Comparison of ENCODE assay signal across 24 cellular contexts in genomic region chr4:88763075-88763474, GRCh38.
DNase-seq lines count a peak whose midpoint lies in the region; ATAC-seq, FAIRE-seq and TF ChIP-seq lines count a peak whose summit lies in the region.
"Had no signal": no experiment of that assay in that cellular context is flagged by ENCODE, and none has a peak within 500 bp of the region (broad histone marks: within the 10 kb centered on the region; RNA-seq: fewer than 3 reads in every experiment).

No MANE protein-coding gene starts in this region.

- H3K27me3 ChIP-seq in HepG2 (ENCODE audit: control insufficient read depth in 1 of 2, insufficient read depth in 2 of 2, low read length in 2 of 2) (no peaks in the 10 kb centered on the region), right lobe of liver (no peaks in the 10 kb centered on the region), parathyroid adenoma (ENCODE audit: control insufficient read depth, insufficient read depth, low read length) (no peaks in the 10 kb centered on the region), thyroid gland (no peaks in the 10 kb centered on the region), ovary (no peaks in the 10 kb centered on the region)
- H3K27me3 ChIP-seq: BLaER1 treated with 17β-estradiol and CSF1 and Interleukin-3, amounts not matched to agents 10 nM and 100 nM had no signal

- H3K4me3 Mint-ChIP-seq in mesothelial cell of epicardium, result no peak overlapping the region
- no peak overlapping the region for H3K4me3 Mint-ChIP-seq in effector memory CD8-positive, alpha-beta T cell
- H3K4me3 Mint-ChIP-seq: B cell; CD4-positive, alpha-beta T cell; CD8-positive, alpha-beta T cell had no signal

- CTCF ChIA-PET in HepG2 (lab: Yijun Ruan, JAX; ENCODE audit: low intra/inter-chr PET ratio, low total read pairs), result no interaction called here

- no peak for TF ChIP-seq RAD21 in HepG2 (CRISPR knock-in tag; IDR thresholded peaks at IDR 0.05)

- 78% methylated on average over 6 of the region's 6 CpGs for WGBS in HepG2 (ENCODE audit: low lambda C conversion rate)
- 79% methylated on average over 6 of the region's 6 CpGs for WGBS in right lobe of liver (ENCODE audit: insufficient coverage, low coverage, low lambda C conversion rate, missing lambda C conversion rate)
- WGBS in thyroid gland, 2 donors, result 89 to 93% methylated on average over 6 of the region's 6 CpGs
- WGBS in ovary, 3 donors, result 57 to 70% (median 58%) methylated on average over 6 of the region's 6 CpGs

- H3K4me1 ChIP-seq in HepG2 (ENCODE audit: insufficient read depth, low read length) (peaks cover 76% of the 10 kb centered on the region), right lobe of liver (peaks cover 0 to 12% (median 0%) of the 10 kb centered on the region in 4 donors), parathyroid adenoma (peaks cover 4% of the 10 kb centered on the region), thyroid gland (peaks cover 35 to 40% of the 10 kb centered on the region in 2 donors), ovary (ENCODE audit: insufficient read depth) (no peaks in the 10 kb centered on the region)
- H3K4me1 ChIP-seq: BLaER1 treated with 17β-estradiol and CSF1 and Interleukin-3, amounts not matched to agents 10 nM and 100 nM; Caco-2 had no signal

- H3K9ac ChIP-seq in HepG2 (ENCODE audit: insufficient read depth, low read depth, low read length) (no peak overlapping the region), parathyroid adenoma (no peak overlapping the region)
- H3K9ac ChIP-seq: BLaER1 treated with 17β-estradiol and CSF1 and Interleukin-3, amounts not matched to agents 10 nM and 100 nM had no signal

- no peaks in the 10 kb centered on the region for H3K27me3 Mint-ChIP-seq in mesothelial cell of epicardium (ENCODE audit: low read depth)
- peaks cover 0 to 12% of the 10 kb centered on the region in 2 donors for H3K27me3 Mint-ChIP-seq in effector memory CD8-positive, alpha-beta T cell
- H3K27me3 Mint-ChIP-seq: CD4-positive, alpha-beta T cell had no signal

- BruUV-seq in HepG2 (replicated peaks; lab: Mats Ljungman, UMichigan), result no TSS peak

- H4K20me1 ChIP-seq in HepG2 (ENCODE audit: insufficient read depth, low read length), result no peaks in the 10 kb centered on the region

- POLR2A ChIA-PET in HepG2 (lab: Yijun Ruan, JAX), result no interaction called here

- H2AFZ ChIP-seq in HepG2 (ENCODE audit: low read length), result no peak overlapping the region
- H2AFZ ChIP-seq in parathyroid adenoma, result no peak overlapping the region

- peaks cover 70% of the 10 kb centered on the region for H3K4me1 Mint-ChIP-seq in mesothelial cell of epicardium
- no peaks in the 10 kb centered on the region for H3K4me1 Mint-ChIP-seq in effector memory CD8-positive, alpha-beta T cell (ENCODE audit: low read depth in 2 of 2)
- H3K4me1 Mint-ChIP-seq: B cell had no signal

- H3K4me2 ChIP-seq in HepG2 (ENCODE audit: low read depth, low read length), result no peak overlapping the region
- H3K4me2 ChIP-seq in parathyroid adenoma (ENCODE audit: low read length), result peak overlapping the region; percentile 4
- H3K4me2 ChIP-seq: A549; BLaER1 treated with 17β-estradiol and CSF1 and Interleukin-3, amounts not matched to agents 10 nM and 100 nM had no signal

- H3K9me3 Mint-ChIP-seq in mesothelial cell of epicardium, result no peaks in the 10 kb centered on the region
- no peaks in the 10 kb centered on the region for H3K9me3 Mint-ChIP-seq in effector memory CD8-positive, alpha-beta T cell
- H3K9me3 Mint-ChIP-seq: CD4-positive, alpha-beta T cell; CD8-positive, alpha-beta T cell had no signal

- H3K36me3 Mint-ChIP-seq in mesothelial cell of epicardium, result peaks cover 5% of the 10 kb centered on the region
- H3K36me3 Mint-ChIP-seq in effector memory CD8-positive, alpha-beta T cell (ENCODE audit: insufficient read depth), result no peaks in the 10 kb centered on the region
- H3K36me3 Mint-ChIP-seq: CD8-positive, alpha-beta T cell had no signal

- no peak for TF ChIP-seq POLR2A in HepG2 (IDR thresholded peaks at IDR 0.05; ENCODE audit: insufficient read depth in 1 of 2, low read depth in 2 of 2, low read length in 2 of 2)
- no peak for TF ChIP-seq POLR2A in right lobe of liver (IDR thresholded peaks at IDR 0.05)
- no peak for TF ChIP-seq POLR2A in thyroid gland (IDR thresholded peaks at IDR 0.05)
- no peak for TF ChIP-seq POLR2A in ovary (IDR thresholded peaks at IDR 0.05)

- peaks cover 3 to 13% of the 10 kb centered on the region in 2 experiments; a peak in 2 of 5 replicates for H3K36me3 ChIP-seq in HepG2 (replicated peaks in 1 of 2; ENCODE audit: control insufficient read depth in 1 of 2, insufficient read depth in 2 of 2, low read length in 2 of 2)
- H3K36me3 ChIP-seq in right lobe of liver, result peaks cover 0 to 2% (median 0%) of the 10 kb centered on the region in 4 donors
- H3K36me3 ChIP-seq in parathyroid adenoma (ENCODE audit: control insufficient read depth, insufficient read depth, low read length), result no peaks in the 10 kb centered on the region
- no peaks in the 10 kb centered on the region for H3K36me3 ChIP-seq in thyroid gland
- H3K36me3 ChIP-seq in ovary, result no peaks in the 10 kb centered on the region

- TF ChIP-seq CTCF in HepG2 (CRISPR knock-in tag; IDR thresholded peaks at IDR 0.05), result no peak
- no peak for TF ChIP-seq CTCF in right lobe of liver (IDR thresholded peaks at IDR 0.05)
- no peak for TF ChIP-seq CTCF in mesothelial cell of epicardium (IDR thresholded peaks at IDR 0.05; ENCODE audit: unreplicated experiment)
- no peak for TF ChIP-seq CTCF in parathyroid adenoma (IDR thresholded peaks at IDR 0.05)
- TF ChIP-seq CTCF in thyroid gland (IDR thresholded peaks at IDR 0.05), result no peak
- no peak for TF ChIP-seq CTCF in ovary (IDR thresholded peaks at IDR 0.05)

- in situ Hi-C loops in HepG2 (cut with HindIII; ENCODE audit: extremely low pct_ligation_motif_present, low pct_unique_long_range_greater_than_20kb), result no loop called here

- H3K27ac Mint-ChIP-seq in mesothelial cell of epicardium, result peak overlapping the region; percentile 89
- no peak overlapping the region for H3K27ac Mint-ChIP-seq in effector memory CD8-positive, alpha-beta T cell
- H3K27ac Mint-ChIP-seq: B cell; CD4-positive, alpha-beta T cell; CD8-positive, alpha-beta T cell had no signal

- no peak overlapping the region for H3K4me3 ChIP-seq in HepG2 (replicated peaks in 1 of 3; ENCODE audit: insufficient read depth in 1 of 3, low read depth in 2 of 3, low read length in 3 of 3)
- no peak overlapping the region for H3K4me3 ChIP-seq in right lobe of liver
- H3K4me3 ChIP-seq in parathyroid adenoma (ENCODE audit: low read depth, low read length), result no peak overlapping the region
- H3K4me3 ChIP-seq in thyroid gland (replicated peaks in 1 of 3), result no peak overlapping the region
- H3K4me3 ChIP-seq in ovary, result no peak overlapping the region
- H3K4me3 ChIP-seq: A549; BLaER1 treated with 17β-estradiol and CSF1 and Interleukin-3, amounts not matched to agents 10 nM and 100 nM had no signal

- H3K27ac ChIP-seq in HepG2 (ENCODE audit: extremely low read length, insufficient read depth, low read length), result no peak overlapping the region
- H3K27ac ChIP-seq in right lobe of liver, result no peak overlapping the region
- H3K27ac ChIP-seq in parathyroid adenoma, result no peak overlapping the region
- peak overlapping the region in 2 of 3 donors; percentile 61 to 79 for H3K27ac ChIP-seq in thyroid gland
- H3K27ac ChIP-seq in ovary, result no peak overlapping the region
- H3K27ac ChIP-seq: 22Rv1; A549; BLaER1 treated with 17β-estradiol and CSF1 and Interleukin-3, amounts not matched to agents 10 nM and 100 nM; C4-2B had no signal

- H3K9me3 ChIP-seq in HepG2 (ENCODE audit: low read length) (no peaks in the 10 kb centered on the region), right lobe of liver (no peaks in the 10 kb centered on the region), parathyroid adenoma (ENCODE audit: control insufficient read depth, low read length) (no peaks in the 10 kb centered on the region), thyroid gland (no peaks in the 10 kb centered on the region), ovary (no peaks in the 10 kb centered on the region)
- H3K9me3 ChIP-seq: A549; BLaER1 treated with 17β-estradiol and CSF1 and Interleukin-3, amounts not matched to agents 10 nM and 100 nM; Caco-2 had no signal

- H3K79me2 ChIP-seq in HepG2 (ENCODE audit: insufficient read depth, low read length) (no peaks in the 10 kb centered on the region), parathyroid adenoma (no peaks in the 10 kb centered on the region)

- no peak for ATAC-seq in HepG2
- ATAC-seq in right lobe of liver, result no peak
- ATAC-seq in effector memory CD8-positive, alpha-beta T cell (replicated peaks), result no peak
- ATAC-seq in GM18519 (IDR thresholded peaks at IDR 0.05; ENCODE audit: low FRiP score, unreplicated experiment), result no peak
- ATAC-seq: A549; CD8-positive, alpha-beta T cell had no signal

- FAIRE-seq in HepG2 (lab: Jason Lieb, UNC), result no peak
- FAIRE-seq: A549, D721Med, G401.6, GM12892, GM19239 had no signal

- intact Hi-C loops in HepG2 (cut with micrococcal nuclease; ENCODE audit: unreplicated experiment), result no loop called here
- intact Hi-C loops in right lobe of liver (cut with DNase I), result no loop called here
- intact Hi-C loops in thyroid gland (cut with DNase I), result no loop called here
- intact Hi-C loops in ovary (cut with DNase I), result no loop called here

- TF ChIP-seq EP300 in HepG2 (IDR thresholded peaks at IDR 0.05; ENCODE audit: low read depth in 2 of 2, low read length in 2 of 2), result no peak
- TF ChIP-seq EP300 in HepG2 (CRISPR knock-in tag; IDR thresholded peaks at IDR 0.05; ENCODE audit: borderline replicate concordance), result no peak
- no peak for TF ChIP-seq EP300 in ovary (IDR thresholded peaks at IDR 0.05)

- DNase-seq in HepG2 (ENCODE audit: low spot score) (no peak), right lobe of liver (no peak), mesothelial cell of epicardium (ENCODE audit: low spot score in 2 of 2, unreplicated experiment in 2 of 2) (no peak), thyroid gland (no peak), ovary (no peak)
- DNase-seq in effector memory CD8-positive, alpha-beta T cell, result no peak
- DNase-seq: AML-193; Caco-2; Calu3; CD4-positive, alpha-beta T cell; CD8-positive, alpha-beta T cell; DMS79 treated with DMSO at 0.1 percent for 48 hours; GF-D8 had no signal

TF ChIP-seq in HepG2, 621 proteins besides CTCF, POLR2A, EP300 and RAD21 (continues in another document):
- no peak for TF ChIP-seq ISX (CRISPR knock-in tag; conservative IDR thresholded peaks at IDR 0.05)

Comparison
In these comparisons a context has a peak if more than half of its experiments do, and no peak if none do; other contexts are left out.
1. H3K27ac ChIP-seq: peak in thyroid gland (2 of 3); none in HepG2 (single experiment), right lobe of liver (0 of 3), parathyroid adenoma (single experiment) and ovary (0 of 2).